Comparison of ENCODE assay signal across 8 cellular contexts in the genomic region with DNA sequence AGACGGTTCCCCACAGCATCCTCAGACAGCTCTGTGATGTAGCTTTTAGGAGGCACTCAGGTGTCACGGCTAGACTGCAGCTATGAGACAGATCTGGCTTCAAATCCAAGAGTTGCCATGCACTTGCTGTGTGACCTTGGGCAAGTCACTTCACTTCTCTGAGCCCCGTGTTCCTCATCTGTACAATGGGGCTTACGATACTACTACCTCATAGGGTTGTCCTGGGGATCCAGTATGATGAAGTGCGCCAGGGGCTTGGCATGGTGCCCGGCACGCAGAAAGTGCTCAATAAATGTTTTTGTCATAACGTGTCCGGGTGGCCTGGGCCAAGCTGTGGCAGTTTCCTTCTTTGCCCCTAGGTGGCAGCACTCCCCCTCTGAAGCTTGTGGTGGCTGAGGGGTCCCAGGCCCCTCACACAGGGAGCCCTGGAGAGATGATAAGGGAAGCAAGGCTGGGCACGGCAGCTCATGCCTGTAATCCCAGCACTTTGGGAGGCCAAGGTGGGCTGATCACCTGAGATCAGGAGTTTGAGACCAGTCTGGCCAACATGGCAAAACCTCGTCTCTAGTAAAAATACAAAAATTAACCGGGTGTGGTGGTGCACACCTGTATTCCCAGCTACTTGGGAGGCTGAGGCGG. TPM values are rescaled to one million over a fixed set of nuclear protein-coding genes. Genes with fewer than 3 reads are reported as not detected.
DNase-seq lines count a peak whose midpoint lies in the region; ATAC-seq, FAIRE-seq and TF ChIP-seq lines count a peak whose summit lies in the region.

No MANE protein-coding gene starts in this region.

- no peaks in the 10 kb centered on the region for H4K20me1 ChIP-seq in DND-41 (ENCODE audit: insufficient read depth, low read length)
- no peaks in the 10 kb centered on the region for H4K20me1 ChIP-seq in MM.1S (ENCODE audit: insufficient read depth, low read length)

- H3F3A ChIP-seq in MM.1S (ENCODE audit: insufficient read depth, low read length) = no peaks in the 10 kb centered on the region

- H3K9me3 ChIP-seq in DND-41 (ENCODE audit: insufficient read depth, low read length, severe bottlenecking) (no peaks in the 10 kb centered on the region), MM.1S (replicated peaks; ENCODE audit: insufficient read depth, low read length) (no peaks in the 10 kb centered on the region), esophagus squamous epithelium (no peaks in the 10 kb centered on the region), neutrophil (no peaks in the 10 kb centered on the region)

- no peaks in the 10 kb centered on the region for H3K9me2 ChIP-seq in MM.1S (replicated peaks; ENCODE audit: insufficient read depth, low read length)

- DNase-seq in DND-41 (peak; percentile 66), MM.1S (no peak), esophagus squamous epithelium (lab: John Stamatoyannopoulos, UW) (no peak), midbrain (lab: John Stamatoyannopoulos, UW) (no peak), urothelium cell line (ENCODE audit: low spot score) (no peak)
- peak; percentile 81 for DNase-seq in activated CD8-positive, alpha-beta memory T cell treated with anti-CD3 and anti-CD28 coated beads, Interleukin-2, amount 50 U/mL, for 48 hours

- H3K79me2 ChIP-seq in DND-41 (ENCODE audit: insufficient read depth, low read length) (no peaks in the 10 kb centered on the region), MM.1S (ENCODE audit: low read length) (0 out of 2 replicates have a peak, but pooled peaks cover 7% of the 10 kb centered on the region)

- FAIRE-seq in urothelium cell line (lab: Jason Lieb, UNC) = no peak

- 65 to 84% methylated on average over 6 to 8 of the region's 13 CpGs for WGBS in esophagus squamous epithelium, 2 donors

- H3K27me3 ChIP-seq in DND-41 (ENCODE audit: insufficient read depth, low read length, poor library complexity) = no peaks in the 10 kb centered on the region
- no peaks in the 10 kb centered on the region for H3K27me3 ChIP-seq in MM.1S (replicated peaks; ENCODE audit: insufficient read depth, low read length)
- no peaks in the 10 kb centered on the region for H3K27me3 ChIP-seq in esophagus squamous epithelium
- no peaks in the 10 kb centered on the region for H3K27me3 ChIP-seq in neutrophil

- H3K27ac ChIP-seq in DND-41 (ENCODE audit: low read length) (no peak overlapping the region), MM.1S (ENCODE audit: low read length) (no peak overlapping the region), esophagus squamous epithelium (peak overlapping the region in 1 of 4 donors; percentile 5), neutrophil (no peak overlapping the region)

- H3K9ac ChIP-seq in DND-41 (ENCODE audit: low read depth, low read length) = no peak overlapping the region
- H3K9ac ChIP-seq in MM.1S (ENCODE audit: low read length) = no peak overlapping the region

- H2AFZ ChIP-seq in DND-41 (ENCODE audit: low read depth, low read length) (no peak overlapping the region), MM.1S (ENCODE audit: low read length) (no peak overlapping the region)

- H3K36me3 ChIP-seq in DND-41 (ENCODE audit: insufficient read depth, low read length) (no peaks in the 10 kb centered on the region), MM.1S (replicated peaks; ENCODE audit: insufficient read depth, low read length) (no peaks in the 10 kb centered on the region), esophagus squamous epithelium (peaks cover 0 to 10% (median 6%) of the 10 kb centered on the region in 3 donors), neutrophil (peaks cover 23% of the 10 kb centered on the region)

- TF ChIP-seq POLR2A in esophagus squamous epithelium (IDR thresholded peaks at IDR 0.05) = no peak

- TF ChIP-seq CTCF in DND-41 (IDR thresholded peaks at IDR 0.05; ENCODE audit: borderline replicate concordance, extremely low read depth, low read length, poor library complexity, severe bottlenecking) = peak; percentile 91
- peak; percentile 78 for TF ChIP-seq CTCF in MM.1S (IDR thresholded peaks at IDR 0.05; ENCODE audit: low read length)
- TF ChIP-seq CTCF in esophagus squamous epithelium (IDR thresholded peaks at IDR 0.05) = peak; percentile 56 to 85 (median 72)
- TF ChIP-seq CTCF in neutrophil (IDR thresholded peaks at IDR 0.05) = peak; percentile 79

- H3K4me3 ChIP-seq in DND-41 (ENCODE audit: low read depth in 1 of 2, low read length in 2 of 2) (no peak overlapping the region), MM.1S (ENCODE audit: low read length) (no peak overlapping the region), esophagus squamous epithelium (no peak overlapping the region), neutrophil (ENCODE audit: low read depth in 1 of 2, low read length in 1 of 2) (no peak overlapping the region)

- H3K4me2 ChIP-seq in DND-41 (ENCODE audit: insufficient read depth, low read length) = no peak overlapping the region
- no peak overlapping the region for H3K4me2 ChIP-seq in MM.1S (ENCODE audit: low read depth, low read length)

- intact Hi-C loops in esophagus squamous epithelium (cut with DNase I) = loop anchor here (10.0 kb wide), 1 partner anchor 273 kb away; no protein-coding TSS in a partner anchor

- peak; percentile 86 for ATAC-seq in DND-41 (ENCODE audit: insufficient read depth, low read depth)
- no peak for ATAC-seq in GM21423 (IDR thresholded peaks at IDR 0.05; ENCODE audit: unreplicated experiment)

- H3K4me1 ChIP-seq in DND-41 (ENCODE audit: insufficient read depth, low read length) (no peaks in the 10 kb centered on the region), MM.1S (ENCODE audit: low read length) (peaks cover 14% of the 10 kb centered on the region), esophagus squamous epithelium (peaks cover 20 to 93% (median 24%) of the 10 kb centered on the region in 3 donors), neutrophil (ENCODE audit: control insufficient read depth in 1 of 2, insufficient read depth in 1 of 2, low read depth in 1 of 2, low read length in 1 of 2) (peaks cover 4% of the 10 kb centered on the region in 2 experiments)

RNA-seq across cellular contexts. Expression of gene CHMP4B, which starts 19.1 kb away (rescaled TPM):
- 100 to 1,000 TPM in 2 of 4 donors, 10 to 100 TPM in 2; 77.2 to 147 (median 107) TPM for total RNA-seq in esophagus squamous epithelium

Comparison
In these comparisons a context has a peak if more than half of its experiments do, and no peak if none do; other contexts are left out.
1. DNase-seq: peak in DND-41 (single experiment) and activated CD8-positive, alpha-beta memory T cell treated with anti-CD3 and anti-CD28 coated beads, Interleukin-2, amount 50 U/mL, for 48 hours (single experiment); none in MM.1S (single experiment), esophagus squamous epithelium (single experiment), midbrain (single experiment) and urothelium cell line (single experiment).
2. Peak in every context shown above with its lines, with median percentiles within 50 percentile points of each other: CTCF ChIP-seq.